In genomic region chr19:3852614-3853254, GRCh38 we compare ENCODE assay signal across 9 cellular contexts. TPM values are rescaled to one million over a fixed set of nuclear protein-coding genes. Genes with fewer than 3 reads are reported as not detected.
DNase-seq lines count a peak whose midpoint lies in the region; ATAC-seq, FAIRE-seq and TF ChIP-seq lines count a peak whose summit lies in the region.
"Had no signal": no experiment of that assay in that cellular context is flagged by ENCODE, and none has a peak within 500 bp of the region (broad histone marks: within the 10 kb centered on the region; RNA-seq: fewer than 3 reads in every experiment).

No MANE protein-coding gene starts in this region.

- no peaks in the 10 kb centered on the region for H3K27me3 Mint-ChIP-seq in natural killer cell treated with Interleukin-12 subunit alpha and Interleukin-12 subunit beta and Interleukin-15 and Interleukin-18, amount 100 ng/mL, for 72 hours

- TF ChIP-seq CTCF in GM12878 (IDR thresholded peaks at IDR 0.05 in 2 of 3, conservative IDR thresholded peaks at IDR 0.05 in 1 of 3; ENCODE audit: control insufficient read depth in 2 of 3, extremely low read depth in 1 of 3, insufficient read depth in 1 of 3, low read depth in 3 of 3, low read length in 3 of 3) = peak in 2 of 3 experiments; percentile 15 to 34; a peak in 1 of 6 replicates

- ATAC-seq in GM12878 (no peak), HG02798 (IDR thresholded peaks at IDR 0.05; ENCODE audit: poor library complexity, unreplicated experiment) (no peak)
- ATAC-seq in natural killer cell treated with Interleukin-12 subunit alpha and Interleukin-12 subunit beta and Interleukin-15 and Interleukin-18, amount 100 ng/mL, for 72 hours = peak in 1 of 2 donors; percentile 55

- in situ Hi-C loops in GM12878 (cut with MboI) = no loop called here

- H3K79me2 ChIP-seq in GM12878 (ENCODE audit: control insufficient read depth, insufficient read depth, low read length) = no peaks in the 10 kb centered on the region

- TF ChIP-seq RAD21 in GM12878 (IDR thresholded peaks at IDR 0.05; ENCODE audit: insufficient read depth, low read depth, low read length) = peak; percentile 31; the same call in 1 of the 2 replicates

- no peak overlapping the region for H2AFZ ChIP-seq in GM12878 (ENCODE audit: control insufficient read depth, low read depth, low read length)

- no peak overlapping the region for H3K9ac ChIP-seq in GM12878 (ENCODE audit: control insufficient read depth, insufficient read depth, low read length)

- POLR2A ChIA-PET in GM12878 (lab: Charles Lee) = no interaction called here

- WGBS in GM12878 (ENCODE audit: insufficient coverage, insufficient replicate concordance, low lambda C conversion rate, missing lambda C conversion rate) = 6% methylated on average over 4 of the region's 4 CpGs

- H3K4me3 ChIP-seq in GM12878 = no peak overlapping the region

- H3K27me3 ChIP-seq in GM12878 (replicated peaks in 1 of 2; ENCODE audit: control insufficient read depth in 2 of 2, insufficient read depth in 2 of 2, low read length in 1 of 2) = no peaks in the 10 kb centered on the region

- no peak overlapping the region for H3K27ac Mint-ChIP-seq in natural killer cell treated with Interleukin-12 subunit alpha and Interleukin-12 subunit beta and Interleukin-15 and Interleukin-18, amount 100 ng/mL, for 72 hours

- no peak for FAIRE-seq in GM12878 (lab: Jason Lieb, UNC)

- CTCF ChIA-PET in GM12878 (lab: Yijun Ruan, JAX) = interaction anchor here (1.2 to 1.4 kb wide), 2 partner anchors 57 to 287 kb away, joined by 3 read pairs; no protein-coding TSS in a partner anchor

- H3K9me3 ChIP-seq in GM12878 (replicated peaks; ENCODE audit: control insufficient read depth, insufficient read depth, low read length) = peaks cover 8% of the 10 kb centered on the region; the same call in 2 of the 3 replicates

- H3K4me2 ChIP-seq in GM12878 (ENCODE audit: control insufficient read depth, insufficient read depth) = no peak overlapping the region

- H3K36me3 Mint-ChIP-seq in natural killer cell treated with Interleukin-12 subunit alpha and Interleukin-12 subunit beta and Interleukin-15 and Interleukin-18, amount 100 ng/mL, for 72 hours = no peaks in the 10 kb centered on the region

- H3K4me3 Mint-ChIP-seq in natural killer cell treated with Interleukin-12 subunit alpha and Interleukin-12 subunit beta and Interleukin-15 and Interleukin-18, amount 100 ng/mL, for 72 hours = no peak overlapping the region

- intact Hi-C loops in GM12878 (cut with micrococcal nuclease; ENCODE audit: unreplicated experiment) = no loop called here

- H3K27ac ChIP-seq in GM12878 (ENCODE audit: control insufficient read depth, insufficient read depth) = no peak overlapping the region

- RAD21 ChIA-PET in GM12878 (lab: Charles Lee; ENCODE audit: unreplicated experiment) = no interaction called here

- DNase-seq in 8988T (peak; percentile 65), GDM1 (lab: John Stamatoyannopoulos, UW) (peak; percentile 46), OCI-M1 (lab: John Stamatoyannopoulos, UW) (peak; percentile 46), GM12878 (ENCODE audit: low read depth, low spot score) (no peak), NCI-H2107 treated with DMSO at 0.1 percent for 48 hours (lab: John Stamatoyannopoulos, UW; ENCODE audit: unreplicated experiment) (no peak), NCI-H1417 treated with DMSO at 0.1 percent for 48 hours (lab: John Stamatoyannopoulos, UW) (no peak)
- DNase-seq in natural killer cell treated with Interleukin-12 subunit alpha and Interleukin-12 subunit beta and Interleukin-15 and Interleukin-18, amount 100 ng/mL, for 72 hours (ENCODE audit: low spot score) = peak; percentile 69

- H3K4me1 ChIP-seq in GM12878 (ENCODE audit: control insufficient read depth, insufficient read depth, low read length) = no peaks in the 10 kb centered on the region

- TF ChIP-seq POLR2A in GM12878 (IDR thresholded peaks at IDR 0.05; ENCODE audit: low read depth, low read length) = no peak

- SMC1A ChIA-PET in GM12878 (lab: Charles Lee; ENCODE audit: uncharacterized antibody, unreplicated experiment) = no interaction called here

- H3K36me3 ChIP-seq in GM12878 (ENCODE audit: control insufficient read depth in 2 of 2, insufficient read depth in 2 of 2, low read length in 1 of 2) = no peaks in the 10 kb centered on the region

- H4K20me1 ChIP-seq in GM12878 (ENCODE audit: control insufficient read depth, insufficient read depth) = no peaks in the 10 kb centered on the region

- H3K9me3 Mint-ChIP-seq in natural killer cell treated with Interleukin-12 subunit alpha and Interleukin-12 subunit beta and Interleukin-15 and Interleukin-18, amount 100 ng/mL, for 72 hours = no peaks in the 10 kb centered on the region

- TF ChIP-seq EP300 in GM12878 (IDR thresholded peaks at IDR 0.05; ENCODE audit: borderline replicate concordance in 1 of 2, control insufficient read depth in 1 of 2, low read depth in 2 of 2, low read length in 2 of 2) = no peak

- H3K4me1 Mint-ChIP-seq in natural killer cell treated with Interleukin-12 subunit alpha and Interleukin-12 subunit beta and Interleukin-15 and Interleukin-18, amount 100 ng/mL, for 72 hours (ENCODE audit: low read depth in 2 of 2) = no peaks in the 10 kb centered on the region

- no TSS peak for BruUV-seq in GM12878 (replicated peaks; lab: Mats Ljungman, UMichigan)

TF ChIP-seq in GM12878, 131 proteins besides CTCF, POLR2A, EP300 and RAD21 (continues in another document):
- TF ChIP-seq SIX5 (IDR thresholded peaks at IDR 0.05; ENCODE audit: low read depth, low read length, severe bottlenecking) (no peak), BRCA1 (IDR thresholded peaks at IDR 0.05; ENCODE audit: low read depth, low read length) (no peak)

RNA-seq across cellular contexts. Expression of gene ZFR2, which starts 16.1 kb away (rescaled TPM):
- not detected in 2 replicates for total RNA-seq in GM12878 (2013; cell fraction: nucleolus; rRNA removed)
- total RNA-seq in GM12878 (2014; rRNA removed) = not detected in 2 replicates
- not detected in 2 replicates for total RNA-seq in GM12878 (2014; rRNA removed; fragmentation: Illumina TruSeq; extraction: Trizol)
- 0.18 TPM in 1 of 2 replicates, not detected in the other for total RNA-seq in GM12878 (2021)
- polyA plus RNA-seq in GM12878 (2011; ENCODE audit: low read depth) = not detected
- polyA plus RNA-seq in GM12878 (2011; rRNA removed) = not detected in 2 replicates
- polyA plus RNA-seq in GM12878 (2011; cell fraction: cytosol; rRNA removed) = 0.03 TPM in 1 of 2 replicates, not detected in the other
- polyA plus RNA-seq in GM12878 (2011; cell fraction: nucleus; rRNA removed) = not detected in 2 replicates
- 0.17 and 0.24 TPM in 2 replicates for polyA plus RNA-seq in GM12878 (2012)
- polyA plus RNA-seq in GM12878 (2014; fragmentation: Illumina TruSeq; extraction: Trizol) = not detected in 2 replicates
- not detected for polyA plus RNA-seq in GM12878 (2014; fragmentation: Nextera tagmentation; extraction: Ambion mirVana)
- polyA plus RNA-seq in GM12878 (2014; rRNA removed) = not detected in 2 replicates
- not detected for polyA plus RNA-seq in GM12878 (2016; fragmentation: Nextera tagmentation; extraction: Ambion mirVana)
- not detected in 2 replicates for polyA minus RNA-seq in GM12878 (2011; rRNA and poly(A)+ RNA removed)
- polyA minus RNA-seq in GM12878 (2011; cell fraction: cytosol; rRNA and poly(A)+ RNA removed) = not detected in 2 replicates
- not detected in 2 replicates for polyA minus RNA-seq in GM12878 (2011; cell fraction: nucleus; rRNA and poly(A)+ RNA removed)
- 1 to 10 TPM in 1 of 2 donors, under 1 TPM in 1; 0.67 to 1.4 TPM for total RNA-seq in natural killer cell treated with Interleukin-12 subunit alpha and Interleukin-12 subunit beta and Interleukin-15 and Interleukin-18, amount 100 ng/mL, for 72 hours

RNA-seq across cellular contexts. Expression of gene ATCAY, which starts 27.8 kb away (rescaled TPM):
- total RNA-seq in GM12878 (2013; cell fraction: nucleolus; rRNA removed) = not detected in 2 replicates
- under 0.01 and 0.05 TPM in 2 replicates for total RNA-seq in GM12878 (2014; rRNA removed)
- 0.05 TPM in 1 of 2 replicates, not detected in the other for total RNA-seq in GM12878 (2014; rRNA removed; fragmentation: Illumina TruSeq; extraction: Trizol)
- total RNA-seq in GM12878 (2021) = not detected in 2 replicates
- polyA plus RNA-seq in GM12878 (2011; ENCODE audit: low read depth) = not detected
- not detected in 2 replicates for polyA plus RNA-seq in GM12878 (2011; rRNA removed)
- polyA plus RNA-seq in GM12878 (2011; cell fraction: cytosol; rRNA removed) = 0.01 TPM in 1 of 2 replicates, not detected in the other
- not detected in 2 replicates for polyA plus RNA-seq in GM12878 (2011; cell fraction: nucleus; rRNA removed)
- polyA plus RNA-seq in GM12878 (2012) = 0.04 and 0.07 TPM in 2 replicates
- 0.01 and 0.10 TPM in 2 replicates for polyA plus RNA-seq in GM12878 (2014; fragmentation: Illumina TruSeq; extraction: Trizol)
- polyA plus RNA-seq in GM12878 (2014; fragmentation: Nextera tagmentation; extraction: Ambion mirVana) = under 1 TPM in 1 of 2 experiments, not detected in 1; 0.02 TPM
- 0.01 and 0.05 TPM in 2 replicates for polyA plus RNA-seq in GM12878 (2014; rRNA removed)
- polyA plus RNA-seq in GM12878 (2016; fragmentation: Nextera tagmentation; extraction: Ambion mirVana) = under 1 TPM; 0.04 TPM
- polyA minus RNA-seq in GM12878 (2011; rRNA and poly(A)+ RNA removed) = not detected in 2 replicates
- polyA minus RNA-seq in GM12878 (2011; cell fraction: cytosol; rRNA and poly(A)+ RNA removed) = not detected in 2 replicates
- polyA minus RNA-seq in GM12878 (2011; cell fraction: nucleus; rRNA and poly(A)+ RNA removed) = not detected in 2 replicates
- not detected for total RNA-seq in natural killer cell treated with Interleukin-12 subunit alpha and Interleukin-12 subunit beta and Interleukin-15 and Interleukin-18, amount 100 ng/mL, for 72 hours
- total RNA-seq: glomerular endothelial cell had no signal

Comparison
In these comparisons a context has a peak if more than half of its experiments do, and no peak if none do; other contexts are left out.
1. DNase-seq: peak in 8988T (single experiment), GDM1 (single experiment), OCI-M1 (single experiment) and natural killer cell treated with Interleukin-12 subunit alpha and Interleukin-12 subunit beta and Interleukin-15 and Interleukin-18, amount 100 ng/mL, for 72 hours (single experiment); none in GM12878 (single experiment), NCI-H2107 treated with DMSO at 0.1 percent for 48 hours (single experiment) and NCI-H1417 treated with DMSO at 0.1 percent for 48 hours (single experiment).